Comparison of ENCODE assay signal across 9 cellular contexts in genomic region chr12:108967869-108968540, GRCh38. TPM values are rescaled to one million over a fixed set of nuclear protein-coding genes. Genes with fewer than 3 reads are reported as not detected.
DNase-seq lines count a peak whose midpoint lies in the region; ATAC-seq and TF ChIP-seq lines count a peak whose summit lies in the region.
"Had no signal": no experiment of that assay in that cellular context is flagged by ENCODE, and none has a peak within 500 bp of the region (broad histone marks: within the 10 kb centered on the region; RNA-seq: fewer than 3 reads in every experiment).

No MANE protein-coding gene starts in this region.

- no peak overlapping the region for H3K27ac Mint-ChIP-seq in endothelial cell (ENCODE audit: unreplicated experiment)

- H3K9me3 Mint-ChIP-seq in endothelial cell (ENCODE audit: unreplicated experiment): no peaks in the 10 kb centered on the region

- TF ChIP-seq CTCF in endothelial cell (IDR thresholded peaks at IDR 0.05; ENCODE audit: unreplicated experiment) (peak; percentile 65), retinal pigment epithelial cell (conservative IDR thresholded peaks at IDR 0.05; ENCODE audit: low read depth, low read length) (peak; percentile 58)

- peaks cover 3% of the 10 kb centered on the region for H3K36me3 Mint-ChIP-seq in endothelial cell (ENCODE audit: low read depth, unreplicated experiment)

- peak; percentile 7 for DNase-seq in NCI-H510A treated with DMSO at 0.1 percent for 48 hours (lab: John Stamatoyannopoulos, UW)
- DNase-seq in NCI-H510A (lab: John Stamatoyannopoulos, UW): no peak
- peak; percentile 1 for DNase-seq in NCI-H2029 treated with DMSO at 0.1 percent for 48 hours (lab: John Stamatoyannopoulos, UW)
- DNase-seq in endothelial cell (ENCODE audit: low spot score): no peak
- DNase-seq in retinal pigment epithelial cell (ENCODE audit: low read depth): no peak
- DNase-seq in D341Med (ENCODE audit: low spot score): no peak
- DNase-seq in AG20443 (ENCODE audit: low spot score): no peak
- DNase-seq: sigmoid colon had no signal

- no peak overlapping the region for H3K4me3 Mint-ChIP-seq in endothelial cell (ENCODE audit: unreplicated experiment)

- no peak for ATAC-seq in esophagus mucosa

- no peaks in the 10 kb centered on the region for H3K4me1 Mint-ChIP-seq in endothelial cell (ENCODE audit: unreplicated experiment)

- H3K27me3 Mint-ChIP-seq in endothelial cell (ENCODE audit: unreplicated experiment): no peaks in the 10 kb centered on the region

- H3K4me3 ChIP-seq in retinal pigment epithelial cell (ENCODE audit: low read length): no peak overlapping the region
- H3K4me3 ChIP-seq: sigmoid colon had no signal

RNA-seq across cellular contexts. Expression of gene SVOP, which starts 52.9 kb away (rescaled TPM):
- total RNA-seq in endothelial cell (ENCODE audit: unreplicated experiment) (0.15 TPM), esophagus mucosa (not detected)

Comparison
In these comparisons a context has a peak if more than half of its experiments do, and no peak if none do; other contexts are left out.
1. DNase-seq: peak in NCI-H510A treated with DMSO at 0.1 percent for 48 hours (single experiment) and NCI-H2029 treated with DMSO at 0.1 percent for 48 hours (single experiment); none in NCI-H510A (single experiment), endothelial cell (single experiment), retinal pigment epithelial cell (single experiment), D341Med (single experiment) and AG20443 (single experiment).